8 cellular contexts compared by ENCODE assay signal in the genomic region with DNA sequence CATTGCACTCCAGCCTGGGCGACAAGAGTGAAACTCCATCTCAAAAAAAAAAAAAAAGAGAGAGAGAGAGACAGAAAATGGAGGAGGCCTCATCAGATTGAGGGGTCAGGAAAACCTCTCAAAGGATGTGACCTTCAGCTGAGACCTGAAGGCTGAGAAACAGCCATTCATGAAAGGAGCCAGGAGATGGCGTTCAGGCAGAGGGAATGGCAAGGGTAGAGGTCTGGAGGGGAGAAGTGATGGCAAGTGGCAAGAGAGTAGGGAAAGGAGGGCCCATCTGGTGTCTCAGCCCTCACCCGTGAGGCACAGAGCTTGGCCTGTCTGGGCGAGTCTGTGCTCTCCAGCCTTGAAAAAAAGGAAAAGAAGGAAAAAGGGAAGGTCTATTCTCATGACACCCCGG. TPM values are rescaled to one million over a fixed set of nuclear protein-coding genes. Genes with fewer than 3 reads are reported as not detected.
DNase-seq lines count a peak whose midpoint lies in the region; ATAC-seq and TF ChIP-seq lines count a peak whose summit lies in the region.

No MANE protein-coding gene starts in this region.

- peak; percentile 96 for ATAC-seq in SK-N-SH treated with all-trans-retinoic acid at 6 μM for 48 hours
- no peak for ATAC-seq in HG03135 (IDR thresholded peaks at IDR 0.05; ENCODE audit: unreplicated experiment)
- ATAC-seq in HG02973 (IDR thresholded peaks at IDR 0.05; ENCODE audit: unreplicated experiment): no peak
- no peak for ATAC-seq in GM18870 (IDR thresholded peaks at IDR 0.05; ENCODE audit: unreplicated experiment)

- TF ChIP-seq CTCF in HFFc6 (IDR thresholded peaks at IDR 0.05): peak; percentile 68
- no peak for TF ChIP-seq CTCF in glutamatergic neuron (IDR thresholded peaks at IDR 0.05; ENCODE audit: partially characterized antibody, unreplicated experiment)

- H3K27me3 Mint-ChIP-seq in HFFc6 (ENCODE audit: insufficient read depth) (peaks cover 3% of the 10 kb centered on the region), glutamatergic neuron (ENCODE audit: unreplicated experiment) (peaks cover 4% of the 10 kb centered on the region)

- H3K4me1 Mint-ChIP-seq in HFFc6 (ENCODE audit: low read depth): peaks cover 29% of the 10 kb centered on the region
- peaks cover 16% of the 10 kb centered on the region for H3K4me1 Mint-ChIP-seq in glutamatergic neuron (ENCODE audit: low read depth, unreplicated experiment)

- no peaks in the 10 kb centered on the region for H3K36me3 Mint-ChIP-seq in HFFc6 (ENCODE audit: low read depth)
- no peaks in the 10 kb centered on the region for H3K36me3 Mint-ChIP-seq in glutamatergic neuron (ENCODE audit: unreplicated experiment)

- DNase-seq in COLO829 (ENCODE audit: low spot score) (peak; percentile 61), HFFc6 (peak; percentile 40), glutamatergic neuron (peak; percentile 65)
- DNase-seq in stimulated activated CD4-positive, alpha-beta T cell treated with anti-CD3 and anti-CD28 coated beads, Interleukin-15, amount 100 ng/mL, for 24 hours: no peak

- H3K27ac Mint-ChIP-seq in HFFc6: no peak overlapping the region
- H3K27ac Mint-ChIP-seq in glutamatergic neuron (ENCODE audit: unreplicated experiment): peak overlapping the region; percentile 49

- H3K9me3 Mint-ChIP-seq in HFFc6 (no peaks in the 10 kb centered on the region), glutamatergic neuron (ENCODE audit: unreplicated experiment) (peaks cover 8% of the 10 kb centered on the region)

- no peak overlapping the region for H3K4me3 Mint-ChIP-seq in HFFc6
- H3K4me3 Mint-ChIP-seq in glutamatergic neuron (ENCODE audit: unreplicated experiment): peak overlapping the region; percentile 46

TF ChIP-seq in SK-N-SH treated with all-trans-retinoic acid at 6 μM for 48 hours, 23 proteins besides CTCF, POLR2A, EP300 and RAD21:
- TF ChIP-seq BACH2 (CRISPR knock-in tag; IDR thresholded peaks at IDR 0.05; ENCODE audit: borderline replicate concordance): no peak
- no peak for TF ChIP-seq PPARA (CRISPR knock-in tag; IDR thresholded peaks at IDR 0.05; ENCODE audit: borderline replicate concordance)
- TF ChIP-seq TCF4 (CRISPR knock-in tag; IDR thresholded peaks at IDR 0.05; ENCODE audit: borderline replicate concordance): no peak
- no peak for TF ChIP-seq GLIS3 (CRISPR knock-in tag; IDR thresholded peaks at IDR 0.05)
- TF ChIP-seq ZNF565 (CRISPR knock-in tag; conservative IDR thresholded peaks at IDR 0.05; ENCODE audit: low read depth): no peak
- TF ChIP-seq ZNF8 (CRISPR knock-in tag; IDR thresholded peaks at IDR 0.05): no peak
- TF ChIP-seq TOX (CRISPR knock-in tag; IDR thresholded peaks at IDR 0.05; ENCODE audit: borderline replicate concordance): no peak
- no peak for TF ChIP-seq OSR1 (CRISPR knock-in tag; IDR thresholded peaks at IDR 0.05)
- TF ChIP-seq, protein P1, sequence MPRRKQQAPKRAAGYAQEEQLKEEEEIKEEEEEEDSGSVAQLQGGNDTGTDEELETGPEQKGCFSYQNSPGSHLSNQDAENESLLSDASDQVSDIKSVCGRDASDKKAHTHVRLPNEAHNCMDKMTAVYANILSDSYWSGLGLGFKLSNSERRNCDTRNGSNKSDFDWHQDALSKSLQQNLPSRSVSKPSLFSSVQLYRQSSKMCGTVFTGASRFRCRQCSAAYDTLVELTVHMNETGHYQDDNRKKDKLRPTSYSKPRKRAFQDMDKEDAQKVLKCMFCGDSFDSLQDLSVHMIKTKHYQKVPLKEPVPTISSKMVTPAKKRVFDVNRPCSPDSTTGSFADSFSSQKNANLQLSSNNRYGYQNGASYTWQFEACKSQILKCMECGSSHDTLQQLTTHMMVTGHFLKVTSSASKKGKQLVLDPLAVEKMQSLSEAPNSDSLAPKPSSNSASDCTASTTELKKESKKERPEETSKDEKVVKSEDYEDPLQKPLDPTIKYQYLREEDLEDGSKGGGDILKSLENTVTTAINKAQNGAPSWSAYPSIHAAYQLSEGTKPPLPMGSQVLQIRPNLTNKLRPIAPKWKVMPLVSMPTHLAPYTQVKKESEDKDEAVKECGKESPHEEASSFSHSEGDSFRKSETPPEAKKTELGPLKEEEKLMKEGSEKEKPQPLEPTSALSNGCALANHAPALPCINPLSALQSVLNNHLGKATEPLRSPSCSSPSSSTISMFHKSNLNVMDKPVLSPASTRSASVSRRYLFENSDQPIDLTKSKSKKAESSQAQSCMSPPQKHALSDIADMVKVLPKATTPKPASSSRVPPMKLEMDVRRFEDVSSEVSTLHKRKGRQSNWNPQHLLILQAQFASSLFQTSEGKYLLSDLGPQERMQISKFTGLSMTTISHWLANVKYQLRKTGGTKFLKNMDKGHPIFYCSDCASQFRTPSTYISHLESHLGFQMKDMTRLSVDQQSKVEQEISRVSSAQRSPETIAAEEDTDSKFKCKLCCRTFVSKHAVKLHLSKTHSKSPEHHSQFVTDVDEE (CRISPR knock-in tag; IDR thresholded peaks at IDR 0.05): no peak
- no peak for TF ChIP-seq ZFP30 (CRISPR knock-in tag; IDR thresholded peaks at IDR 0.05)
- no peak for TF ChIP-seq ARNTL (CRISPR knock-in tag; IDR thresholded peaks at IDR 0.05; ENCODE audit: borderline replicate concordance, low read depth)
TF ChIP-seq in SK-N-SH treated with all-trans-retinoic acid at 6 μM for 48 hours: peak in this region for 0.

RNA-seq across cellular contexts. Expression of a gene that starts 17.0 kb away (rescaled TPM):
- under 1 TPM; 0.09 to 0.64 (median 0.18) TPM for total RNA-seq in HFFc6 (2021; fragmentation: NEBNext Ultra II Directional; extraction: Animal tissue kit (Norgen Biotek cat#: 25700))
- 1.1 TPM for total RNA-seq in glutamatergic neuron (ENCODE audit: unreplicated experiment)

RNA-seq across cellular contexts. Expression of a gene that starts 30.2 kb away (rescaled TPM):
- 1 to 10 TPM; 4.6 to 6.7 (median 4.9) TPM for total RNA-seq in HFFc6 (2021; fragmentation: NEBNext Ultra II Directional; extraction: Animal tissue kit (Norgen Biotek cat#: 25700))
- total RNA-seq in glutamatergic neuron (ENCODE audit: unreplicated experiment): not detected
